15 cellular contexts compared by ENCODE assay signal in the genomic region with DNA sequence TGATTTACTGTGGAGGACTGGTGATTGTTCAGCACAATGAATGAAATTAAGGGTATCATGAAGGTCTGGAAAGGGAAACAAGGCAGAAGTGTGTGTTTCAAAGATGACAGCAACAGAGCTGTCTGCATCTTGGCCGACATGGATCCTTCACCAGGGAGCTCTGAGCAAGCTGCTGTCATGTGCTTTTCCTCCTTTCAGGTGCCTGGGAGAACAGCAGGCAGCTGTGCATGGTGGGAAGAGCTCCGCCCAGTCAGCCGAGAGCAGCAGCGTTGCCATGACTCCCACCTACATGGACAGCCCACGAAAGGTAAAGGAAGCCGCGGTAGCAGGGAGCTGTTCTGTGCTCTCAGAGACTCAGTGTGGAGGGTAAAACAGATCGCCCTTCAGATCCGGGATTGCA.
A peak's percentile ranks its signal among the peaks of the same experiment; 100 is the strongest.
DNase-seq lines count a peak whose midpoint lies in the region; ATAC-seq and TF ChIP-seq lines count a peak whose summit lies in the region.
"Had no signal": no experiment of that assay in that cellular context is flagged by ENCODE, and none has a peak within 500 bp of the region (broad histone marks: within the 10 kb centered on the region; RNA-seq: fewer than 3 reads in every experiment).

No MANE protein-coding gene starts in this region.

- H3K4me1 Mint-ChIP-seq in stimulated activated effector memory CD8-positive, alpha-beta T cell treated with anti-CD3 and anti-CD28 coated beads, Interleukin-12 subunit alpha, Interleukin-12 subunit beta, amount 100 ng/mL, for 72 hours: peaks cover 6% of the 10 kb centered on the region

- H3K9me3 Mint-ChIP-seq in stimulated activated effector memory CD8-positive, alpha-beta T cell treated with anti-CD3 and anti-CD28 coated beads, Interleukin-12 subunit alpha, Interleukin-12 subunit beta, amount 100 ng/mL, for 72 hours: no peaks in the 10 kb centered on the region
- H3K9me3 Mint-ChIP-seq: stimulated activated memory B cell treated with anti-CD40 and anti-IgM and Interleukin-4, amounts not matched to agents 10 μg/mL and 1 μg/mL and 100 μg/mL, for 72 hours had no signal

- no peak overlapping the region for H3K9ac ChIP-seq in NT2/D1 (ENCODE audit: insufficient read length, low read depth)

- DNase-seq in NCI-H1105 treated with DMSO at 0.1 percent for 48 hours (lab: John Stamatoyannopoulos, UW) (peak; percentile 89), NT2/D1 (ENCODE audit: low read depth, low spot score) (peak; percentile 65), iPS DF 4.7 (ENCODE audit: extremely low read depth, low spot score) (peak; percentile 71), upper lobe of right lung (no peak)
- DNase-seq in stimulated activated effector memory CD8-positive, alpha-beta T cell treated with anti-CD3 and anti-CD28 coated beads, Interleukin-12 subunit alpha, Interleukin-12 subunit beta, amount 100 ng/mL, for 72 hours (ENCODE audit: low spot score in 2 of 2): no peak
- DNase-seq in activated naive CD4-positive, alpha-beta T cell treated with anti-CD3 and anti-CD28 coated beads, Interleukin-2, amount 50 U/mL, for 16 hours: no peak
- DNase-seq: activated T-cell treated with anti-CD3 and anti-CD28 coated beads for 4 hours; central memory CD4-positive, alpha-beta T cell; foreskin melanocyte; GDM1; NCI-H1694 treated with DMSO at 0.1 percent for 48 hours had no signal

- H3K27ac Mint-ChIP-seq in stimulated activated effector memory CD8-positive, alpha-beta T cell treated with anti-CD3 and anti-CD28 coated beads, Interleukin-12 subunit alpha, Interleukin-12 subunit beta, amount 100 ng/mL, for 72 hours: no peak overlapping the region
- H3K27ac Mint-ChIP-seq: stimulated activated memory B cell treated with anti-CD40 and anti-IgM and Interleukin-4, amounts not matched to agents 10 μg/mL and 1 μg/mL and 100 μg/mL, for 72 hours had no signal

- no peak overlapping the region for H3K4me3 Mint-ChIP-seq in stimulated activated effector memory CD8-positive, alpha-beta T cell treated with anti-CD3 and anti-CD28 coated beads, Interleukin-12 subunit alpha, Interleukin-12 subunit beta, amount 100 ng/mL, for 72 hours
- H3K4me3 Mint-ChIP-seq: stimulated activated memory B cell treated with anti-CD40 and anti-IgM and Interleukin-4, amounts not matched to agents 10 μg/mL and 1 μg/mL and 100 μg/mL, for 72 hours had no signal

- H3K27ac ChIP-seq in 22Rv1 (peak overlapping the region; percentile 68), upper lobe of right lung (no peak overlapping the region)

- H3K27me3 ChIP-seq in NT2/D1 (ENCODE audit: insufficient read depth, insufficient read length): no peaks in the 10 kb centered on the region
- no peaks in the 10 kb centered on the region for H3K27me3 ChIP-seq in upper lobe of right lung

- TF ChIP-seq CTCF in 22Rv1 (IDR thresholded peaks at IDR 0.05) (no peak), upper lobe of right lung (IDR thresholded peaks at IDR 0.05) (no peak)

- no peak for ATAC-seq in stimulated activated effector memory CD8-positive, alpha-beta T cell treated with anti-CD3 and anti-CD28 coated beads, Interleukin-12 subunit alpha, Interleukin-12 subunit beta, amount 100 ng/mL, for 72 hours
- ATAC-seq in upper lobe of right lung: no peak
- ATAC-seq in GM19328 (IDR thresholded peaks at IDR 0.05; ENCODE audit: unreplicated experiment): no peak
- ATAC-seq: stimulated activated memory B cell treated with anti-CD40 and anti-IgM and Interleukin-4, amounts not matched to agents 10 μg/mL and 1 μg/mL and 100 μg/mL, for 72 hours had no signal

- H3K36me3 Mint-ChIP-seq in stimulated activated effector memory CD8-positive, alpha-beta T cell treated with anti-CD3 and anti-CD28 coated beads, Interleukin-12 subunit alpha, Interleukin-12 subunit beta, amount 100 ng/mL, for 72 hours: peaks cover 74% of the 10 kb centered on the region

- H3K9me3 ChIP-seq in NT2/D1 (ENCODE audit: insufficient read depth, low read length): no peaks in the 10 kb centered on the region
- no peaks in the 10 kb centered on the region for H3K9me3 ChIP-seq in upper lobe of right lung
- H3K9me3 ChIP-seq: HAP-1 had no signal

- intact Hi-C loops in upper lobe of right lung (cut with DNase I): no loop called here

- no peak overlapping the region for H3K4me3 ChIP-seq in NT2/D1 (ENCODE audit: insufficient read length, low read depth)
- no peak overlapping the region for H3K4me3 ChIP-seq in upper lobe of right lung
- H3K4me3 ChIP-seq: HAP-1 had no signal

- peaks cover 14% of the 10 kb centered on the region for H3K36me3 ChIP-seq in NT2/D1 (ENCODE audit: insufficient read depth, insufficient read length, low read length)
- H3K36me3 ChIP-seq in upper lobe of right lung: peaks cover 38% of the 10 kb centered on the region

- no peaks in the 10 kb centered on the region for H3K4me1 ChIP-seq in NT2/D1 (ENCODE audit: insufficient read depth, insufficient read length)
- H3K4me1 ChIP-seq in upper lobe of right lung: no peaks in the 10 kb centered on the region
- H3K4me1 ChIP-seq: HAP-1 had no signal

Comparison
In these comparisons a context has a peak if more than half of its experiments do, and no peak if none do; other contexts are left out.
1. DNase-seq: peak in NCI-H1105 treated with DMSO at 0.1 percent for 48 hours (single experiment), NT2/D1 (single experiment) and iPS DF 4.7 (single experiment); none in stimulated activated effector memory CD8-positive, alpha-beta T cell treated with anti-CD3 and anti-CD28 coated beads, Interleukin-12 subunit alpha, Interleukin-12 subunit beta, amount 100 ng/mL, for 72 hours (0 of 2), upper lobe of right lung (single experiment) and activated naive CD4-positive, alpha-beta T cell treated with anti-CD3 and anti-CD28 coated beads, Interleukin-2, amount 50 U/mL, for 16 hours (single experiment).